In the genomic region with DNA sequence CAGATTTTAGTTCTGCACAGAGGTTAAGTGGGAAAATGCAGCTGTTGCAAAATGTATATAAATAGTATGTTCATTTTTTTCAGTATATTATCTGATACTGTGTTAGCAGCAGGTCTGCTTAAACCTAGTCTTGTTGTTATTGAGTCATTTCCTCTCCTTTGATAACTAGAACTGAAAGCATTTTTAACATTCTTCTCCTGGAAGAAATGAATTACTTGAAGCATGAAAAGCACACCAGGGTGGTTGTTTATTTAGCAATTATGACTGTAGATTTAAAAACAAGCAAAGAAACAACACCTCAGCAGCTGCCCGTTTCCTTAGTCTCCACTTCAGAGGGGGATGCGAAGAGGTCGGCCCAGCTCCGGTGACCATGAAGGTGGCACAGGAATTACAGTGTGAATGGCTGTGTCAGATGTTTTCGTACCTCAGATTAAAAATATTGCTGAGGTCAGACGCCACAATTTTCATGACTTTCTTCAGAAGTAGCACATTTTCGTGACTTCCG, we compare ENCODE assay signal across 1 cellular context.
TF ChIP-seq lines count a peak whose summit lies in the region.

No MANE protein-coding gene starts in this region.

TF ChIP-seq in HEK293, 187 proteins besides CTCF, POLR2A, EP300 and RAD21 (continued from another document):
- TF ChIP-seq FEZF1 (tag by site-specific recombination; IDR thresholded peaks at IDR 0.05) (peak; percentile 69; the same call in 1 of the 2 replicates), IKZF3 (tag by site-specific recombination; IDR thresholded peaks at IDR 0.05) (peak; percentile 46; the same call in 1 of the 2 replicates), GLIS1 (tag by site-specific recombination; IDR thresholded peaks at IDR 0.05) (peak; percentile 9; the same call in 1 of the 2 replicates), ZNF843 (tag by site-specific recombination; IDR thresholded peaks at IDR 0.05) (no peak), ZNF548 (tag by site-specific recombination; IDR thresholded peaks at IDR 0.05) (no peak)
- TF ChIP-seq, protein P1, sequence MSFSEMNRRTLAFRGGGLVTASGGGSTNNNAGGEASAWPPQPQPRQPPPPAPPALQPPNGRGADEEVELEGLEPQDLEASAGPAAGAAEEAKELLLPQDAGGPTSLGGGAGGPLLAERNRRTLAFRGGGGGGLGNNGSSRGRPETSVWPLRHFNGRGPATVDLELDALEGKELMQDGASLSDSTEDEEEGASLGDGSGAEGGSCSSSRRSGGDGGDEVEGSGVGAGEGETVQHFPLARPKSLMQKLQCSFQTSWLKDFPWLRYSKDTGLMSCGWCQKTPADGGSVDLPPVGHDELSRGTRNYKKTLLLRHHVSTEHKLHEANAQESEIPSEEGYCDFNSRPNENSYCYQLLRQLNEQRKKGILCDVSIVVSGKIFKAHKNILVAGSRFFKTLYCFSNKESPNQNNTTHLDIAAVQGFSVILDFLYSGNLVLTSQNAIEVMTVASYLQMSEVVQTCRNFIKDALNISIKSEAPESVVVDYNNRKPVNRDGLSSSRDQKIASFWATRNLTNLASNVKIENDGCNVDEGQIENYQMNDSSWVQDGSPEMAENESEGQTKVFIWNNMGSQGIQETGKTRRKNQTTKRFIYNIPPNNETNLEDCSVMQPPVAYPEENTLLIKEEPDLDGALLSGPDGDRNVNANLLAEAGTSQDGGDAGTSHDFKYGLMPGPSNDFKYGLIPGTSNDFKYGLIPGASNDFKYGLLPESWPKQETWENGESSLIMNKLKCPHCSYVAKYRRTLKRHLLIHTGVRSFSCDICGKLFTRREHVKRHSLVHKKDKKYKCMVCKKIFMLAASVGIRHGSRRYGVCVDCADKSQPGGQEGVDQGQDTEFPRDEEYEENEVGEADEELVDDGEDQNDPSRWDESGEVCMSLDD (tag by site-specific recombination; IDR thresholded peaks at IDR 0.05), result no peak
- TF ChIP-seq, protein P2, sequence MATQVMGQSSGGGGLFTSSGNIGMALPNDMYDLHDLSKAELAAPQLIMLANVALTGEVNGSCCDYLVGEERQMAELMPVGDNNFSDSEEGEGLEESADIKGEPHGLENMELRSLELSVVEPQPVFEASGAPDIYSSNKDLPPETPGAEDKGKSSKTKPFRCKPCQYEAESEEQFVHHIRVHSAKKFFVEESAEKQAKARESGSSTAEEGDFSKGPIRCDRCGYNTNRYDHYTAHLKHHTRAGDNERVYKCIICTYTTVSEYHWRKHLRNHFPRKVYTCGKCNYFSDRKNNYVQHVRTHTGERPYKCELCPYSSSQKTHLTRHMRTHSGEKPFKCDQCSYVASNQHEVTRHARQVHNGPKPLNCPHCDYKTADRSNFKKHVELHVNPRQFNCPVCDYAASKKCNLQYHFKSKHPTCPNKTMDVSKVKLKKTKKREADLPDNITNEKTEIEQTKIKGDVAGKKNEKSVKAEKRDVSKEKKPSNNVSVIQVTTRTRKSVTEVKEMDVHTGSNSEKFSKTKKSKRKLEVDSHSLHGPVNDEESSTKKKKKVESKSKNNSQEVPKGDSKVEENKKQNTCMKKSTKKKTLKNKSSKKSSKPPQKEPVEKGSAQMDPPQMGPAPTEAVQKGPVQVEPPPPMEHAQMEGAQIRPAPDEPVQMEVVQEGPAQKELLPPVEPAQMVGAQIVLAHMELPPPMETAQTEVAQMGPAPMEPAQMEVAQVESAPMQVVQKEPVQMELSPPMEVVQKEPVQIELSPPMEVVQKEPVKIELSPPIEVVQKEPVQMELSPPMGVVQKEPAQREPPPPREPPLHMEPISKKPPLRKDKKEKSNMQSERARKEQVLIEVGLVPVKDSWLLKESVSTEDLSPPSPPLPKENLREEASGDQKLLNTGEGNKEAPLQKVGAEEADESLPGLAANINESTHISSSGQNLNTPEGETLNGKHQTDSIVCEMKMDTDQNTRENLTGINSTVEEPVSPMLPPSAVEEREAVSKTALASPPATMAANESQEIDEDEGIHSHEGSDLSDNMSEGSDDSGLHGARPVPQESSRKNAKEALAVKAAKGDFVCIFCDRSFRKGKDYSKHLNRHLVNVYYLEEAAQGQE (tag by site-specific recombination; IDR thresholded peaks at IDR 0.05), result no peak
